ENCODE assay signal across 26 cellular contexts in the genomic region with DNA sequence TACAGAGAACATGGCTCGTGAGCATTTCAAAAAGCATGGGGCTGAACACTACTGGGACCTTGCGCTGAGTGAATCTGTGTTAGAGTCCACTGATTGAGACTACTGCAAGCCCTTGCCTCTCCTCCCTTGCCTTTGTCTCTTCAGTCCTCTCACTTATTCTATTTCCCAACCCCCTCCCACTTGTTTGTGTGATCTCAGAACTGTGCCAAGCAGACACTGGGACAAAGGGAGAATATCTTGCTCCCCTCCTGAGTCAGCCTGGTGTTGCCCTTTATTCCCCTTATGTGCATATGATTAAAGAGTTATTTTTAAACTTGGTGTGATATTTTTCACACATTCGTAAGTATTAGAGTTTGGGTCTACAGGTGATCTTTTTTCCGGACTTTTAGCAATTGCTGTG.
"Had no signal": no experiment of that assay in that cellular context is flagged by ENCODE, and none has a peak within 500 bp of the region (broad histone marks: within the 10 kb centered on the region; RNA-seq: fewer than 3 reads in every experiment).

No MANE protein-coding gene starts in this region.

- H3K27ac Mint-ChIP-seq: activated B cell treated with CpG ODN at 0.5 μM for 24 hours; activated CD8-positive, alpha-beta T cell treated with anti-CD3 and anti-CD28 coated beads for 36 hours; activated naive CD8-positive, alpha-beta T cell treated with anti-CD3 and anti-CD28 coated beads, Interleukin-2, amount 10 ng/mL, durations not matched to agents 7 days and 5 days; activated T-helper 17 cell treated with anti-CD3 and anti-CD28 coated beads, Interleukin-2, amount 50 U/mL, for 72 hours; dendritic cell treated with granulocyte-macrophage colony-stimulating factor and Interleukin-4, amounts not matched to agents 40 ng/mL and 50 ng/mL, for 4 days; endodermal cell; T-helper 2 cell treated with Interferon-gamma antibody and Interleukin-4, amounts not matched to agents 5 μg/mL and 100 μg/mL, for 36 hours had no signal

- H3K27me3 ChIP-seq: esophagus muscularis mucosa, right lobe of liver, stomach, suprapubic skin, tibial artery had no signal

- H3K4me1 Mint-ChIP-seq: activated B cell treated with CpG ODN at 0.5 μM for 24 hours; activated naive CD8-positive, alpha-beta T cell treated with anti-CD3 and anti-CD28 coated beads, Interleukin-2, amount 10 ng/mL, durations not matched to agents 7 days and 5 days; activated T-helper 17 cell treated with anti-CD3 and anti-CD28 coated beads, Interleukin-2, amount 50 U/mL, for 72 hours; endodermal cell; neural crest cell had no signal

- H3K4me3 Mint-ChIP-seq: activated B cell treated with CpG ODN at 0.5 μM for 24 hours; activated CD8-positive, alpha-beta T cell treated with anti-CD3 and anti-CD28 coated beads for 36 hours; activated naive CD8-positive, alpha-beta T cell treated with anti-CD3 and anti-CD28 coated beads, Interleukin-2, amount 10 ng/mL, durations not matched to agents 7 days and 5 days; activated T-helper 17 cell treated with anti-CD3 and anti-CD28 coated beads, Interleukin-2, amount 50 U/mL, for 72 hours; dendritic cell treated with granulocyte-macrophage colony-stimulating factor and Interleukin-4, amounts not matched to agents 40 ng/mL and 50 ng/mL, for 4 days; endodermal cell; naive thymus-derived CD8-positive, alpha-beta T cell; neural crest cell; stimulated activated naive B cell treated with anti-CD40 and anti-IgM and Interleukin-4, amounts not matched to agents 10 μg/mL and 1 μg/mL and 100 μg/mL, for 72 hours; T-helper 2 cell treated with Interferon-gamma antibody and Interleukin-4, amounts not matched to agents 5 μg/mL and 100 μg/mL, for 36 hours had no signal

- ATAC-seq: activated CD8-positive, alpha-beta T cell treated with anti-CD3 and anti-CD28 coated beads for 36 hours; activated T-helper 17 cell treated with anti-CD3 and anti-CD28 coated beads, Interleukin-2, amount 50 U/mL, for 72 hours; naive thymus-derived CD8-positive, alpha-beta T cell; right lobe of liver; stimulated activated naive B cell treated with anti-CD40 and anti-IgM and Interleukin-4, amounts not matched to agents 10 μg/mL and 1 μg/mL and 100 μg/mL, for 72 hours had no signal

- H3K4me1 ChIP-seq: esophagus muscularis mucosa, right lobe of liver, stomach, suprapubic skin, tibial artery had no signal

- H3K27me3 Mint-ChIP-seq: activated B cell treated with CpG ODN at 0.5 μM for 24 hours; activated CD8-positive, alpha-beta T cell treated with anti-CD3 and anti-CD28 coated beads for 36 hours; activated naive CD8-positive, alpha-beta T cell treated with anti-CD3 and anti-CD28 coated beads, Interleukin-2, amount 10 ng/mL, durations not matched to agents 7 days and 5 days; activated T-helper 17 cell treated with anti-CD3 and anti-CD28 coated beads, Interleukin-2, amount 50 U/mL, for 72 hours; dendritic cell treated with granulocyte-macrophage colony-stimulating factor and Interleukin-4, amounts not matched to agents 40 ng/mL and 50 ng/mL, for 4 days; naive thymus-derived CD8-positive, alpha-beta T cell; stimulated activated naive B cell treated with anti-CD40 and anti-IgM and Interleukin-4, amounts not matched to agents 10 μg/mL and 1 μg/mL and 100 μg/mL, for 72 hours had no signal

- H3K4me3 ChIP-seq: esophagus muscularis mucosa, right lobe of liver, skin epidermis, stomach, suprapubic skin, tibial artery had no signal

- DNase-seq: activated B cell treated with CpG ODN at 0.5 μM for 24 hours; activated CD4-positive, alpha-beta T cell treated with anti-CD3 and anti-CD28 coated beads, Interleukin-2, amount 50 U/mL, for 1 hour; activated CD8-positive, alpha-beta T cell treated with anti-CD3 and anti-CD28 coated beads for 36 hours; activated naive CD8-positive, alpha-beta T cell treated with anti-CD3 and anti-CD28 coated beads, Interleukin-2, amount 10 ng/mL, durations not matched to agents 7 days and 5 days; activated T-cell treated with anti-CD3 and anti-CD28 coated beads, Interleukin-2, amount 50 U/mL, for 1 hour; amniotic stem cell; central memory CD4-positive, alpha-beta T cell; endodermal cell; foreskin melanocyte; midbrain; naive thymus-derived CD8-positive, alpha-beta T cell; nucleus accumbens; right lobe of liver; stimulated activated CD4-positive, alpha-beta T cell treated with anti-CD3 and anti-CD28 coated beads, Interleukin-12 subunit alpha, Interleukin-12 subunit beta, amount 100 ng/mL, for 4 hours; stimulated activated CD4-positive, alpha-beta T cell treated with anti-CD3 and anti-CD28 coated beads, Interleukin-4, amount 100 ng/mL, for 1 hour; stimulated activated naive B cell treated with anti-CD40 and anti-IgM and Interleukin-4, amounts not matched to agents 10 μg/mL and 1 μg/mL and 100 μg/mL, for 72 hours; stomach; T-helper 1 cell; tibial artery had no signal

- H3K27ac ChIP-seq: esophagus muscularis mucosa, right lobe of liver, skin epidermis, stomach, suprapubic skin, tibial artery had no signal

- H3K9me3 Mint-ChIP-seq: activated B cell treated with CpG ODN at 0.5 μM for 24 hours; activated CD8-positive, alpha-beta T cell treated with anti-CD3 and anti-CD28 coated beads for 36 hours; activated naive CD8-positive, alpha-beta T cell treated with anti-CD3 and anti-CD28 coated beads, Interleukin-2, amount 10 ng/mL, durations not matched to agents 7 days and 5 days; activated T-helper 17 cell treated with anti-CD3 and anti-CD28 coated beads, Interleukin-2, amount 50 U/mL, for 72 hours; dendritic cell treated with granulocyte-macrophage colony-stimulating factor and Interleukin-4, amounts not matched to agents 40 ng/mL and 50 ng/mL, for 4 days; endodermal cell; naive thymus-derived CD8-positive, alpha-beta T cell; neural crest cell; stimulated activated naive B cell treated with anti-CD40 and anti-IgM and Interleukin-4, amounts not matched to agents 10 μg/mL and 1 μg/mL and 100 μg/mL, for 72 hours; T-helper 2 cell treated with Interferon-gamma antibody and Interleukin-4, amounts not matched to agents 5 μg/mL and 100 μg/mL, for 36 hours had no signal

- H3K9me3 ChIP-seq: esophagus muscularis mucosa, stomach, suprapubic skin, tibial artery had no signal
